ENCODE assay signal across 8 cellular contexts in the genomic region with DNA sequence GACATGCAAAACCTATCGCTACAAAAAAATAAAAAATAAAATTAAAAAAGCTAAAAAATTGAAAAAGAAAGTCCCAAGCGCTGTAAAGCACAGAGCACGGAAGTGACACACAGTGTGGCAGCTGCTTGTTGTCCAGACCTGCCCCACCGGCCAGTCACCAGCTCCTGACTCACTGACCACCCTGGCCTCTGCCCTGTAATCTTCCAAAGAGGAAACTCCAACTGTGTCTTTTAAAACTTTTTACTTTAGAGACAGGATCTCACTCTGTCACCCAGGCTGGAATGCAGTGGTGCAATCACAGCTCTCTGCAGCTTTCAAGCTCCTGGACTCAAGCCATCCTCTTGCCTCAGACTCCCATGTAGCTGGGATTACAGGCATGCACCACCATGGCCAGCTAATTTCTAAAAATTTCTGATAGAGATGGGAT. TPM values are rescaled to one million over a fixed set of nuclear protein-coding genes. Genes with fewer than 3 reads are reported as not detected.
DNase-seq lines count a peak whose midpoint lies in the region; ATAC-seq and TF ChIP-seq lines count a peak whose summit lies in the region.

No MANE protein-coding gene starts in this region.

- ATAC-seq in body of pancreas (peak; percentile 66), GM18498 (IDR thresholded peaks at IDR 0.05; ENCODE audit: unreplicated experiment) (no peak)

- TF ChIP-seq CTCF in body of pancreas (IDR thresholded peaks at IDR 0.05) (no peak), kidney epithelial cell (IDR thresholded peaks at IDR 0.05; ENCODE audit: insufficient read depth, low read length, poor library complexity, severe bottlenecking) (no peak)

- intact Hi-C loops in body of pancreas (cut with DNase I): no loop called here

- H3K36me3 ChIP-seq in body of pancreas (replicated peaks in 1 of 2; ENCODE audit: insufficient read depth in 1 of 2, low read depth in 2 of 2): no peaks in the 10 kb centered on the region
- H3K36me3 ChIP-seq in kidney epithelial cell (ENCODE audit: control insufficient read depth, insufficient read depth, low read length): no peaks in the 10 kb centered on the region
- H3K36me3 ChIP-seq in subcutaneous abdominal adipose tissue (ENCODE audit: control insufficient read depth in 5 of 5, insufficient read depth in 5 of 5, low read length in 5 of 5): no peaks in the 10 kb centered on the region

- peak; percentile 84 for DNase-seq in HS-27A (ENCODE audit: low read depth)
- DNase-seq in body of pancreas: peak; percentile 57 to 85 (median 72)
- peak; percentile 78 for DNase-seq in kidney epithelial cell (ENCODE audit: low read depth)
- DNase-seq in occipital lobe (lab: John Stamatoyannopoulos, UW): no peak
- no peak for DNase-seq in DMS 273 (lab: John Stamatoyannopoulos, UW; ENCODE audit: unreplicated experiment)
- DNase-seq in stimulated activated CD4-positive, alpha-beta T cell treated with anti-CD3 and anti-CD28 coated beads, Interleukin-15, amount 100 ng/mL, for 24 hours: no peak

- WGBS in body of pancreas, 2 donors: 84 to 90% methylated on average over 4 of the region's 4 CpGs

- H3K9ac ChIP-seq in subcutaneous abdominal adipose tissue (ENCODE audit: low read length in 5 of 5): no peak overlapping the region

- peak overlapping the region; percentile 17 to 85 (median 56) for H3K27ac ChIP-seq in body of pancreas
- peak overlapping the region; percentile 88 for H3K27ac ChIP-seq in subcutaneous abdominal adipose tissue (ENCODE audit: low read depth, low read length)

- H3K9me3 ChIP-seq in body of pancreas (no peaks in the 10 kb centered on the region), subcutaneous abdominal adipose tissue (ENCODE audit: control insufficient read depth in 5 of 5, low read length in 5 of 5) (no peaks in the 10 kb centered on the region)

- H3K4me3 ChIP-seq in body of pancreas (no peak overlapping the region), kidney epithelial cell (ENCODE audit: low read depth, low read length) (no peak overlapping the region), subcutaneous abdominal adipose tissue (ENCODE audit: low read depth in 1 of 5, low read length in 5 of 5) (no peak overlapping the region)

- H3K4me1 ChIP-seq in body of pancreas: peaks cover 38% of the 10 kb centered on the region
- H3K4me1 ChIP-seq in subcutaneous abdominal adipose tissue (ENCODE audit: control insufficient read depth in 5 of 5, insufficient read depth in 5 of 5, low read length in 5 of 5): peaks cover 2 to 67% (median 62%) of the 10 kb centered on the region in 5 donors

- no peaks in the 10 kb centered on the region for H3K27me3 ChIP-seq in body of pancreas
- H3K27me3 ChIP-seq in kidney epithelial cell (ENCODE audit: control insufficient read depth, insufficient read depth, low read length): no peaks in the 10 kb centered on the region
- H3K27me3 ChIP-seq in subcutaneous abdominal adipose tissue (ENCODE audit: control insufficient read depth in 5 of 5, insufficient read depth in 4 of 5, low read length in 5 of 5): no peaks in the 10 kb centered on the region

- TF ChIP-seq POLR2A in body of pancreas (IDR thresholded peaks at IDR 0.05): no peak

RNA-seq across cellular contexts. Expression of a gene that starts 23.6 kb away (rescaled TPM):
- total RNA-seq in body of pancreas: 10 to 100 TPM; 12.2 to 17.5 TPM
- total RNA-seq in kidney epithelial cell: 40.7 and 50.5 TPM in 2 replicates
- 15.3 TPM for total RNA-seq in occipital lobe

Comparison
In these comparisons a context has a peak if more than half of its experiments do, and no peak if none do; other contexts are left out.
1. DNase-seq: peak in HS-27A (single experiment), body of pancreas (4 of 4) and kidney epithelial cell (single experiment); none in occipital lobe (single experiment), DMS 273 (single experiment) and stimulated activated CD4-positive, alpha-beta T cell treated with anti-CD3 and anti-CD28 coated beads, Interleukin-15, amount 100 ng/mL, for 24 hours (single experiment).